In genomic region chr11:748007-748359, GRCh38 we compare ENCODE assay signal across 8 cellular contexts. TPM values are rescaled to one million over a fixed set of nuclear protein-coding genes. Genes with fewer than 3 reads are reported as not detected.
DNase-seq lines count a peak whose midpoint lies in the region; ATAC-seq and TF ChIP-seq lines count a peak whose summit lies in the region.

No MANE protein-coding gene starts in this region.

- DNase-seq in CD4-positive, CD25-positive, alpha-beta regulatory T cell = no peak
- DNase-seq in RWPE1 (ENCODE audit: low spot score) = no peak
- peak; percentile 28 for DNase-seq in neural progenitor cell (ENCODE audit: low spot score)
- DNase-seq in NCI-H2029 treated with DMSO at 0.1 percent for 48 hours (lab: John Stamatoyannopoulos, UW) = no peak

- H3K9me3 Mint-ChIP-seq in CD4-positive, CD25-positive, alpha-beta regulatory T cell = no peaks in the 10 kb centered on the region
- no peaks in the 10 kb centered on the region for H3K9me3 Mint-ChIP-seq in neural progenitor cell

- POLR2A ChIA-PET in RWPE1 (lab: Yijun Ruan, JAX; ENCODE audit: low non-redundant PET) = interaction anchor here (1.5 kb wide), 1 partner anchor 15 kb away, joined by 4 read pairs; no protein-coding TSS in a partner anchor

- H3K79me2 ChIP-seq in neural progenitor cell (ENCODE audit: low read depth) = peaks cover 54% of the 10 kb centered on the region

- peaks cover 9 to 32% (median 22%) of the 10 kb centered on the region in 4 donors for H3K4me1 Mint-ChIP-seq in CD4-positive, CD25-positive, alpha-beta regulatory T cell
- peaks cover 16% of the 10 kb centered on the region for H3K4me1 Mint-ChIP-seq in neural progenitor cell

- peaks cover 32% of the 10 kb centered on the region for H3K4me1 ChIP-seq in CD4-positive, CD25-positive, alpha-beta regulatory T cell (ENCODE audit: control insufficient read depth, insufficient read depth, low read length, poor library complexity, severe bottlenecking)
- H3K4me1 ChIP-seq in esophagus (ENCODE audit: control insufficient read depth in 2 of 2, insufficient read depth in 2 of 2, low read length in 1 of 2) = peaks cover 0 to 4% of the 10 kb centered on the region in 2 donors
- H3K4me1 ChIP-seq in neural progenitor cell = peaks cover 11% of the 10 kb centered on the region

- peak overlapping the region; percentile 86 to 95 (median 90) for H3K4me3 Mint-ChIP-seq in CD4-positive, CD25-positive, alpha-beta regulatory T cell
- H3K4me3 Mint-ChIP-seq in neural progenitor cell = peak overlapping the region; percentile 85

- H3K4me3 ChIP-seq in CD4-positive, CD25-positive, alpha-beta regulatory T cell (ENCODE audit: low read depth, low read length) = peak overlapping the region; percentile 79
- H3K4me3 ChIP-seq in esophagus (ENCODE audit: low read depth in 1 of 2, low read length in 2 of 2) (peak overlapping the region; percentile 80 to 98), neural progenitor cell (peak overlapping the region; percentile 86)

- peak overlapping the region in 2 of 3 donors; percentile 83 to 93 for H3K27ac Mint-ChIP-seq in CD4-positive, CD25-positive, alpha-beta regulatory T cell
- H3K27ac Mint-ChIP-seq in neural progenitor cell = no peak overlapping the region

- no peak overlapping the region for H2AFZ ChIP-seq in neural progenitor cell (replicated peaks)

- peaks cover 7% of the 10 kb centered on the region for H3K36me3 ChIP-seq in CD4-positive, CD25-positive, alpha-beta regulatory T cell (ENCODE audit: control insufficient read depth, insufficient read depth, low read length)
- H3K36me3 ChIP-seq in esophagus (ENCODE audit: control insufficient read depth in 2 of 2, insufficient read depth in 2 of 2, low read length in 1 of 2) (peaks cover 0 to 4% of the 10 kb centered on the region in 2 donors), neural progenitor cell (no peaks in the 10 kb centered on the region)

- H3K4me2 ChIP-seq in neural progenitor cell = peak overlapping the region; percentile 77

- no peaks in the 10 kb centered on the region for H3K27me3 ChIP-seq in CD4-positive, CD25-positive, alpha-beta regulatory T cell (ENCODE audit: control insufficient read depth, insufficient read depth, low read length)
- H3K27me3 ChIP-seq in esophagus (ENCODE audit: control insufficient read depth in 1 of 2, insufficient read depth in 2 of 2, low read length in 2 of 2) (no peaks in the 10 kb centered on the region), neural progenitor cell (no peaks in the 10 kb centered on the region)

- 4 to 5% methylated on average over 18 of the region's 18 CpGs for WGBS in esophagus, 2 donors

- peak overlapping the region; percentile 68 for H3K27ac ChIP-seq in CD4-positive, CD25-positive, alpha-beta regulatory T cell (ENCODE audit: insufficient read depth, low read length, poor library complexity, severe bottlenecking)
- peak overlapping the region; percentile 84 for H3K27ac ChIP-seq in RWPE1
- H3K27ac ChIP-seq in esophagus (ENCODE audit: low read depth in 2 of 2, low read length in 1 of 2) = peak overlapping the region; percentile 94
- no peak overlapping the region for H3K27ac ChIP-seq in neural progenitor cell

- H3K9me3 ChIP-seq in CD4-positive, CD25-positive, alpha-beta regulatory T cell (ENCODE audit: control insufficient read depth in 2 of 2, low read length in 2 of 2) = no peaks in the 10 kb centered on the region
- no peaks in the 10 kb centered on the region for H3K9me3 ChIP-seq in esophagus (ENCODE audit: control insufficient read depth in 2 of 2, insufficient read depth in 1 of 2, low read depth in 1 of 2, low read length in 1 of 2)
- H3K9me3 ChIP-seq in neural progenitor cell (ENCODE audit: low read depth) = no peaks in the 10 kb centered on the region

- peaks cover 25% of the 10 kb centered on the region for H3F3A ChIP-seq in neural progenitor cell (ENCODE audit: low read depth)

- peaks cover 4% of the 10 kb centered on the region for H3K27me3 Mint-ChIP-seq in CD4-positive, CD25-positive, alpha-beta regulatory T cell
- H3K27me3 Mint-ChIP-seq in neural progenitor cell (ENCODE audit: insufficient read depth, low read depth) = no peaks in the 10 kb centered on the region

- H4K20me1 ChIP-seq in neural progenitor cell (ENCODE audit: low read depth) = peaks cover 21% of the 10 kb centered on the region

- ATAC-seq in CD4-positive, CD25-positive, alpha-beta regulatory T cell (ENCODE audit: low read depth in 2 of 2) = no peak
- peak; percentile 1 for ATAC-seq in GM21619 (IDR thresholded peaks at IDR 0.05; ENCODE audit: unreplicated experiment)
- ATAC-seq in HG02610 (IDR thresholded peaks at IDR 0.05; ENCODE audit: unreplicated experiment) = no peak
- no peak for ATAC-seq in HG03095 (IDR thresholded peaks at IDR 0.05; ENCODE audit: unreplicated experiment)

- peak overlapping the region; percentile 60 for H3K9ac ChIP-seq in neural progenitor cell

- TF ChIP-seq CTCF in RWPE1 (conservative IDR thresholded peaks at IDR 0.05; ENCODE audit: low read depth) (no peak), neural progenitor cell (IDR thresholded peaks at IDR 0.05) (no peak)

- CTCF ChIA-PET in RWPE1 (lab: Yijun Ruan, JAX) = interaction anchor here (0.5 to 1.9 kb wide), 7 partner anchors 12 to 185 kb away, joined by 3 to 6 read pairs (median 3); no protein-coding TSS in a partner anchor

- no peaks in the 10 kb centered on the region for H3K36me3 Mint-ChIP-seq in CD4-positive, CD25-positive, alpha-beta regulatory T cell
- H3K36me3 Mint-ChIP-seq in neural progenitor cell = no peaks in the 10 kb centered on the region

RNA-seq across cellular contexts. Expression of gene TALDO1, which starts 0.7 kb away (rescaled TPM):
- total RNA-seq in CD4-positive, CD25-positive, alpha-beta regulatory T cell = 68.3 TPM
- polyA plus RNA-seq in CD4-positive, CD25-positive, alpha-beta regulatory T cell = 100 to 1,000 TPM; 227 to 274 (median 240) TPM
- polyA plus RNA-seq in esophagus = 100 to 1,000 TPM; 228 to 278 TPM
- 101 and 114 TPM in 2 replicates for total RNA-seq in neural progenitor cell (ENCODE audit: low replicate concordance)

RNA-seq across cellular contexts. Expression of gene GATD1, which starts 29.3 kb away (rescaled TPM):
- total RNA-seq in CD4-positive, CD25-positive, alpha-beta regulatory T cell = 42.1 TPM
- polyA plus RNA-seq in CD4-positive, CD25-positive, alpha-beta regulatory T cell = 1 to 10 TPM; 3.6 to 5.5 (median 4.8) TPM
- 10 to 100 TPM; 23.1 to 49.2 TPM for polyA plus RNA-seq in esophagus
- 24.1 and 52.9 TPM in 2 replicates for total RNA-seq in neural progenitor cell (ENCODE audit: low replicate concordance)

RNA-seq across cellular contexts. Expression of gene CEND1, which starts 41.9 kb away (rescaled TPM):
- not detected for total RNA-seq in CD4-positive, CD25-positive, alpha-beta regulatory T cell
- polyA plus RNA-seq in CD4-positive, CD25-positive, alpha-beta regulatory T cell = under 1 TPM in 3 of 4 donors, not detected in 1; 0.47 to 0.67 (median 0.49) TPM
- under 1 TPM; 0.10 to 0.12 TPM for polyA plus RNA-seq in esophagus
- 0.94 and 1.9 TPM in 2 replicates for total RNA-seq in neural progenitor cell (ENCODE audit: low replicate concordance)

RNA-seq across cellular contexts. Expression of gene EPS8L2, which starts 42.0 kb away (rescaled TPM):
- 11.2 TPM for total RNA-seq in CD4-positive, CD25-positive, alpha-beta regulatory T cell
- 10 to 100 TPM; 17.4 to 19.4 (median 18.3) TPM for polyA plus RNA-seq in CD4-positive, CD25-positive, alpha-beta regulatory T cell
- polyA plus RNA-seq in esophagus = 100 to 1,000 TPM; 254 to 440 TPM
- total RNA-seq in neural progenitor cell (ENCODE audit: low replicate concordance) = 3.3 and 11.0 TPM in 2 replicates

RNA-seq across cellular contexts. Expression of gene SLC25A22, which starts 50.1 kb away (rescaled TPM):
- 20.3 TPM for total RNA-seq in CD4-positive, CD25-positive, alpha-beta regulatory T cell
- polyA plus RNA-seq in CD4-positive, CD25-positive, alpha-beta regulatory T cell = 1 to 10 TPM; 5.3 to 6.6 (median 6.4) TPM
- 10 to 100 TPM; 10.2 TPM for polyA plus RNA-seq in esophagus
- total RNA-seq in neural progenitor cell (ENCODE audit: low replicate concordance) = 11.0 and 38.4 TPM in 2 replicates
